21 cellular contexts compared by ENCODE assay signal in the genomic region with DNA sequence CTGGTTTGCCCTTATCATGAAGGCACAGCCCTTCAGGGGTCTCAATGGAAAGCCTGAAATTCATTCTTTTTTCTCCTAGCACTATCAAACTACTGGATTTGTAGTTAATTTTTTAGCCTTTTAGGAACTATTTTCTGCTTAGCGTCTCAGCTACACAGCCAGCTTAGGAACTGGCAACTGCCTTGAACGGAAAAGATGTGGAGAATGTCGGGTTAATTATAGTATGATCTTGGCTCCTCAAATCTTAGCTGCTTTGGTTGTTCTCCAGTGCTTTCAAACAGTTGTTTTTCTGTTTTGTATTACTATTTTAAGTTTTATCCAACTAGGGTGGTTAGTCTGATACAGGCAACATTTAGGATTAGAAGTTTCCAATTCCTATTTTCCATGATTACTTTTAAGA.
"Had no signal": no experiment of that assay in that cellular context is flagged by ENCODE, and none has a peak within 500 bp of the region (broad histone marks: within the 10 kb centered on the region; RNA-seq: fewer than 3 reads in every experiment).

No MANE protein-coding gene starts in this region.

- H3K27me3 ChIP-seq: hepatocyte, sigmoid colon, spleen had no signal

- H3K27me3 Mint-ChIP-seq: activated naive CD8-positive, alpha-beta T cell treated with anti-CD3 and anti-CD28 coated beads, Interleukin-2, amount 10 ng/mL, durations not matched to agents 7 days and 5 days; memory B cell had no signal

- H3K4me1 ChIP-seq: sigmoid colon, spleen had no signal

- H3K4me1 Mint-ChIP-seq: memory B cell, neural crest cell had no signal

- H3K9me3 Mint-ChIP-seq: activated naive CD8-positive, alpha-beta T cell treated with anti-CD3 and anti-CD28 coated beads, Interleukin-2, amount 10 ng/mL, durations not matched to agents 7 days and 5 days; activated T-cell treated with anti-CD3 and anti-CD28 coated beads, Interleukin-2, amount 50 U/mL, for 4 hours; activated T-helper 2 cell treated with anti-CD3 and anti-CD28 coated beads, Interferon-gamma antibody, Interleukin-2, Interleukin-4, amounts not matched to agents 10 μg/mL and 5 μg/mL and 100 μg/mL, durations not matched to agents 14 hours and 24 hours and 36 hours; memory B cell; neural crest cell; T-helper 2 cell treated with Interferon-gamma antibody and Interleukin-4, amounts not matched to agents 5 μg/mL and 100 μg/mL, for 36 hours had no signal

- ATAC-seq: activated T-cell treated with anti-CD3 and anti-CD28 coated beads, Interleukin-2, amount 50 U/mL, for 4 hours had no signal

- H3K27ac ChIP-seq: hepatocyte, sigmoid colon, spleen, WERI-Rb-1 had no signal

- H3K4me3 Mint-ChIP-seq: activated naive CD8-positive, alpha-beta T cell treated with anti-CD3 and anti-CD28 coated beads, Interleukin-2, amount 10 ng/mL, durations not matched to agents 7 days and 5 days; activated T-cell treated with anti-CD3 and anti-CD28 coated beads, Interleukin-2, amount 50 U/mL, for 4 hours; memory B cell; neural crest cell; T-helper 2 cell treated with Interferon-gamma antibody and Interleukin-4, amounts not matched to agents 5 μg/mL and 100 μg/mL, for 36 hours had no signal

- DNase-seq: activated CD4-positive, alpha-beta T cell treated with anti-CD3 and anti-CD28 coated beads for 1 hour; activated naive CD4-positive, alpha-beta T cell treated with Interleukin-2 at 50 U/mL for 16 hours; activated naive CD8-positive, alpha-beta T cell treated with anti-CD3 and anti-CD28 coated beads, Interleukin-2, amount 10 ng/mL, durations not matched to agents 7 days and 5 days; activated T-cell treated with anti-CD3 and anti-CD28 coated beads, Interleukin-2, amount 50 U/mL, for 4 hours; amniotic stem cell; effector CD4-positive, alpha-beta T cell; erythroblast; foreskin fibroblast; occipital lobe; sigmoid colon; SK-N-SH; spleen; stimulated activated CD4-positive, alpha-beta T cell treated with anti-CD3 and anti-CD28 coated beads, Interleukin-4, amount 100 ng/mL, for 24 hours; stimulated activated naive CD4-positive, alpha-beta T cell treated with Interleukin-2 at 50 U/mL for 16 hours; WERI-Rb-1 had no signal

- FAIRE-seq: bronchial epithelial cell had no signal

- H3K4me3 ChIP-seq: hepatocyte, sigmoid colon, spleen had no signal

- H3K9me3 ChIP-seq: sigmoid colon, SK-N-SH, spleen had no signal

- H3K27ac Mint-ChIP-seq: activated naive CD8-positive, alpha-beta T cell treated with anti-CD3 and anti-CD28 coated beads, Interleukin-2, amount 10 ng/mL, durations not matched to agents 7 days and 5 days; activated T-helper 2 cell treated with anti-CD3 and anti-CD28 coated beads, Interferon-gamma antibody, Interleukin-2, Interleukin-4, amounts not matched to agents 10 μg/mL and 5 μg/mL and 100 μg/mL, durations not matched to agents 14 hours and 24 hours and 36 hours; memory B cell; T-helper 2 cell treated with Interferon-gamma antibody and Interleukin-4, amounts not matched to agents 5 μg/mL and 100 μg/mL, for 36 hours had no signal
